9 cellular contexts compared by ENCODE assay signal in genomic region chr6:7975764-7976146, GRCh38.
A peak's percentile ranks its signal among the peaks of the same experiment; 100 is the strongest.
DNase-seq lines count a peak whose midpoint lies in the region; ATAC-seq and TF ChIP-seq lines count a peak whose summit lies in the region.
"Had no signal": no experiment of that assay in that cellular context is flagged by ENCODE, and none has a peak within 500 bp of the region (broad histone marks: within the 10 kb centered on the region; RNA-seq: fewer than 3 reads in every experiment).

No MANE protein-coding gene starts in this region.

- H3K36me3 ChIP-seq in Peyer's patch: no peaks in the 10 kb centered on the region
- no peaks in the 10 kb centered on the region for H3K36me3 ChIP-seq in skeletal muscle satellite cell (ENCODE audit: insufficient read depth, low read length)

- H3K4me3 ChIP-seq in Peyer's patch (peak overlapping the region in 1 of 4 donors; percentile 22), fibroblast of pulmonary artery (replicated peaks; ENCODE audit: low read depth, low read length) (peak overlapping the region; percentile 21), skeletal muscle satellite cell (ENCODE audit: low read length) (peak overlapping the region; percentile 57)

- TF ChIP-seq CTCF in Peyer's patch (IDR thresholded peaks at IDR 0.05) (no peak), fibroblast of pulmonary artery (IDR thresholded peaks at IDR 0.05; ENCODE audit: low read length, missing control alignments) (no peak)

- H3K4me1 ChIP-seq in Peyer's patch (peaks cover 0 to 19% (median 3%) of the 10 kb centered on the region in 4 donors), skeletal muscle satellite cell (ENCODE audit: control insufficient read depth, insufficient read depth, low read length) (peaks cover 13% of the 10 kb centered on the region)

- no peak overlapping the region for H3K9ac ChIP-seq in skeletal muscle satellite cell (ENCODE audit: low read depth, low read length)

- H3K9me3 ChIP-seq in Peyer's patch (no peaks in the 10 kb centered on the region), skeletal muscle satellite cell (replicated peaks; ENCODE audit: low read length) (no peaks in the 10 kb centered on the region)

- peak overlapping the region; percentile 76 for H3K4me2 ChIP-seq in skeletal muscle satellite cell (ENCODE audit: low read length)

- H3K27ac ChIP-seq in Peyer's patch: peak overlapping the region in 2 of 4 donors; percentile 26 to 72

- H3K27me3 ChIP-seq in Peyer's patch: no peaks in the 10 kb centered on the region
- H3K27me3 ChIP-seq in skeletal muscle satellite cell (ENCODE audit: control insufficient read depth, insufficient read depth, low read length): no peaks in the 10 kb centered on the region

- DNase-seq in Peyer's patch (peak in 2 of 3 donors; percentile 55 to 57), fibroblast of pulmonary artery (ENCODE audit: low read depth) (peak; percentile 64), cerebellum (ENCODE audit: low spot score) (no peak), AG20443 (ENCODE audit: low spot score) (no peak)
- DNase-seq: activated effector memory CD4-positive, alpha-beta T cell treated with anti-CD3 and anti-CD28 coated beads, Interleukin-2, amount 50 U/mL, for 16 hours had no signal

- no peak for TF ChIP-seq POLR2A in Peyer's patch (IDR thresholded peaks at IDR 0.05)

- ATAC-seq in GM21360 (IDR thresholded peaks at IDR 0.05; ENCODE audit: unreplicated experiment) (peak; percentile 51), GM19328 (IDR thresholded peaks at IDR 0.05; ENCODE audit: unreplicated experiment) (no peak), GM18873 (IDR thresholded peaks at IDR 0.05; ENCODE audit: low FRiP score, unreplicated experiment) (no peak)

Comparison
In these comparisons a context has a peak if more than half of its experiments do, and no peak if none do; other contexts are left out.
1. DNase-seq: peak in Peyer's patch (2 of 3) and fibroblast of pulmonary artery (single experiment); none in cerebellum (single experiment) and AG20443 (single experiment).